In the genomic region with DNA sequence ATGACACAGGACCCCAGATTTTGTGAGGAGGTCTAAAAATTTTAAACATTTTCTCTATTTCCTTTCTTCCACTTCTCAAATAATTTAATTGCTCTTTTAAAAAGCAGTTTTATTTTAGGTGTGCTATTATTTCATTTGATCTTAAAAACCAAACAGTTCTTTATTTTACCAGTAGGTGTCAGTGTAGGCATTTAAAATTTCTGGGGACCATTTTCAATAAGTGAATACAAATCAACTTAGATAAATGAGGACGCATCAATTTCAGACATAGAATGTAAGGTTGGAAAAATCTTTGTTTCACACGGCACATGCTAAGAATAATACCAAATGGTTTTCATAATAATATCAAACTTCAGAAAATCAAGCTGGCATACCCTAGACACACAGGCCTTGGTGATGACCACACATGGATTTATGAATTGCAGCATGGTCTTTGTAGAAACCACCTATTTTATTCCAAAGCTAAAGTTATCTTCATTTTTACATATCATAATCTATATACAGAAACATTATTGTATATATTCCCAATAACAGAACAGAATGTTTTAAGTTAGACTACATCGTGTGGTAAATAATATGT, we compare ENCODE assay signal across 8 cellular contexts.
DNase-seq lines count a peak whose midpoint lies in the region; ATAC-seq and TF ChIP-seq lines count a peak whose summit lies in the region.

No MANE protein-coding gene starts in this region.

- WGBS in gastroesophageal sphincter (ENCODE audit: low coverage in 1 of 2), 2 donors = 37 to 40% methylated on average over 3 of the region's 3 CpGs

- H3K4me3 ChIP-seq in gastroesophageal sphincter (no peak overlapping the region), HAP-1 (no peak overlapping the region)

- peak; percentile 40 for DNase-seq in Caki2 (ENCODE audit: low read depth)
- DNase-seq in Kasumi-1 (lab: John Stamatoyannopoulos, UW) = peak; percentile 48 to 54
- peak; percentile 72 for DNase-seq in SK-MEL-5 (ENCODE audit: low read depth, low spot score)
- peak; percentile 89 for DNase-seq in superior temporal gyrus (ENCODE audit: extremely low spot score)
- no peak for DNase-seq in HAP-1 (ENCODE audit: low spot score in 2 of 2)

- ATAC-seq in gastroesophageal sphincter = no peak
- no peak for ATAC-seq in GM21786 (IDR thresholded peaks at IDR 0.05; ENCODE audit: unreplicated experiment)
- ATAC-seq in HG02884 (IDR thresholded peaks at IDR 0.05; ENCODE audit: unreplicated experiment) = no peak

- peak; percentile 50 to 62 (median 56) for TF ChIP-seq CTCF in gastroesophageal sphincter (IDR thresholded peaks at IDR 0.05)

- H3K4me1 ChIP-seq in gastroesophageal sphincter (no peaks in the 10 kb centered on the region), HAP-1 (peaks cover 30% of the 10 kb centered on the region)

- in situ Hi-C loops in Caki2 (cut with HindIII; ENCODE audit: low pct_unique_long_range_greater_than_20kb, low sequenced_read_pairs) = no loop called here
- in situ Hi-C loops in SK-MEL-5 (cut with HindIII; ENCODE audit: low pct_unique_long_range_greater_than_20kb, low sequenced_read_pairs) = no loop called here
- in situ Hi-C loops in HAP-1 (cut with MboI; ENCODE audit: low sequenced_read_pairs) = loop anchor here (25.0 kb wide), 1 partner anchor 589 kb away; no protein-coding TSS in a partner anchor

- no peak for TF ChIP-seq EP300 in gastroesophageal sphincter (IDR thresholded peaks at IDR 0.05)

- no peaks in the 10 kb centered on the region for H3K9me3 ChIP-seq in gastroesophageal sphincter
- no peaks in the 10 kb centered on the region for H3K9me3 ChIP-seq in HAP-1

- no peaks in the 10 kb centered on the region for H3K36me3 ChIP-seq in gastroesophageal sphincter
- H3K36me3 ChIP-seq in HAP-1 (replicated peaks) = no peaks in the 10 kb centered on the region

- no peaks in the 10 kb centered on the region for H3K27me3 ChIP-seq in gastroesophageal sphincter
- H3K27me3 ChIP-seq in HAP-1 (ENCODE audit: low read depth) = no peaks in the 10 kb centered on the region

- TF ChIP-seq POLR2A in gastroesophageal sphincter (IDR thresholded peaks at IDR 0.05) = no peak

- no peak overlapping the region for H3K27ac ChIP-seq in gastroesophageal sphincter

Comparison
In these comparisons a context has a peak if more than half of its experiments do, and no peak if none do; other contexts are left out.
1. DNase-seq: peak in Caki2 (single experiment), Kasumi-1 (2 of 2), SK-MEL-5 (single experiment) and superior temporal gyrus (single experiment); none in HAP-1 (0 of 2).